Comparison of ENCODE assay signal across 18 cellular contexts in genomic region chr18:24026457-24026856, GRCh38. TPM values are rescaled to one million over a fixed set of nuclear protein-coding genes. Genes with fewer than 3 reads are reported as not detected.
A peak's percentile ranks its signal among the peaks of the same experiment; 100 is the strongest.
DNase-seq lines count a peak whose midpoint lies in the region; ATAC-seq and TF ChIP-seq lines count a peak whose summit lies in the region.
"Had no signal": no experiment of that assay in that cellular context is flagged by ENCODE, and none has a peak within 500 bp of the region (broad histone marks: within the 10 kb centered on the region; RNA-seq: fewer than 3 reads in every experiment).

No MANE protein-coding gene starts in this region.

- 76% methylated on average over 3 of the region's 3 CpGs for WGBS in mammary epithelial cell (ENCODE audit: low coverage, missing lambda C conversion rate)
- 89 to 90% methylated on average over 3 of the region's 3 CpGs for WGBS in testis, 2 donors
- WGBS in upper lobe of left lung, 2 donors: 81 to 87% methylated on average over 3 of the region's 3 CpGs

- no peak for TF ChIP-seq EP300 in upper lobe of left lung (IDR thresholded peaks at IDR 0.05)

- H3K9me3 ChIP-seq in CD4-positive, alpha-beta T cell (ENCODE audit: control insufficient read depth, low read length): no peaks in the 10 kb centered on the region
- H3K9me3 ChIP-seq in mammary epithelial cell (replicated peaks; ENCODE audit: insufficient read depth, low read length) (no peaks in the 10 kb centered on the region), testis (no peaks in the 10 kb centered on the region), upper lobe of left lung (no peaks in the 10 kb centered on the region)

- no peak overlapping the region for H3K27ac ChIP-seq in CD4-positive, alpha-beta T cell (ENCODE audit: low read depth, low read length)
- H3K27ac ChIP-seq in mammary epithelial cell (ENCODE audit: insufficient read depth, low read depth, low read length) (no peak overlapping the region), skin epidermis (peak overlapping the region in 20 of 21 experiments; percentile 50 to 90 (median 79)), testis (no peak overlapping the region), upper lobe of left lung (peak overlapping the region in 2 of 4 donors; percentile 27 to 44)

- H3K4me3 ChIP-seq in mammary epithelial cell (replicated peaks in 1 of 3; ENCODE audit: insufficient read depth in 1 of 3, low read depth in 2 of 3, low read length in 3 of 3) (no peak overlapping the region), skin epidermis (no peak overlapping the region), testis (no peak overlapping the region), upper lobe of left lung (no peak overlapping the region)

- POLR2A ChIA-PET in CD4-positive, alpha-beta T cell (lab: Charles Lee): interaction anchor here (2.0 to 2.3 kb wide), 2 partner anchors 11 to 16 kb away, joined by 5 read pairs; no protein-coding TSS in a partner anchor

- CTCF ChIA-PET in CD4-positive, alpha-beta T cell (lab: Charles Lee): no interaction called here
- CTCF ChIA-PET in mammary epithelial cell (lab: Charles Lee; ENCODE audit: low non-redundant PET): no interaction called here

- H3K4me1 Mint-ChIP-seq in CD4-positive, alpha-beta T cell (ENCODE audit: low read depth): peaks cover 94% of the 10 kb centered on the region

- H3K27ac Mint-ChIP-seq in CD4-positive, alpha-beta T cell: peak overlapping the region; percentile 57
- H3K27ac Mint-ChIP-seq: activated T-helper 2 cell treated with anti-CD3 and anti-CD28 coated beads, Interferon-gamma antibody, Interleukin-2, Interleukin-4, amounts not matched to agents 10 μg/mL and 5 μg/mL and 100 μg/mL, durations not matched to agents 14 hours and 24 hours and 36 hours had no signal

- TF ChIP-seq POLR2A in testis (IDR thresholded peaks at IDR 0.05) (no peak), upper lobe of left lung (IDR thresholded peaks at IDR 0.05) (no peak)

- H3K4me2 ChIP-seq in mammary epithelial cell (ENCODE audit: insufficient read depth, low read depth, low read length): peak overlapping the region; percentile 23

- intact Hi-C loops in CD4-positive, alpha-beta T cell (cut with DNase I, micrococcal nuclease): no loop called here
- intact Hi-C loops in mammary epithelial cell (cut with micrococcal nuclease): no loop called here
- intact Hi-C loops in testis (cut with DNase I; ENCODE audit: low total_unique reads): no loop called here

- no peaks in the 10 kb centered on the region for H3K9me3 Mint-ChIP-seq in CD4-positive, alpha-beta T cell
- H3K9me3 Mint-ChIP-seq: activated T-helper 2 cell treated with anti-CD3 and anti-CD28 coated beads, Interferon-gamma antibody, Interleukin-2, Interleukin-4, amounts not matched to agents 10 μg/mL and 5 μg/mL and 100 μg/mL, durations not matched to agents 14 hours and 24 hours and 36 hours; dendritic cell treated with granulocyte-macrophage colony-stimulating factor and Interleukin-4, amounts not matched to agents 40 ng/mL and 50 ng/mL, for 4 days; neural crest cell had no signal

- H3K36me3 Mint-ChIP-seq in CD4-positive, alpha-beta T cell (ENCODE audit: low read depth): peaks cover 72% of the 10 kb centered on the region

- H3K36me3 ChIP-seq in mammary epithelial cell (ENCODE audit: insufficient read depth, low read length) (peaks cover 5% of the 10 kb centered on the region), testis (ENCODE audit: low read depth, missing control alignments) (no peaks in the 10 kb centered on the region), upper lobe of left lung (no peaks in the 10 kb centered on the region)

- H3K9ac ChIP-seq in mammary epithelial cell (ENCODE audit: insufficient read depth, low read length): no peak overlapping the region

- H3K4me1 ChIP-seq in mammary epithelial cell (ENCODE audit: insufficient read depth, low read length) (peaks cover 33% of the 10 kb centered on the region), testis (peaks cover under 1% of the 10 kb centered on the region), upper lobe of left lung (peaks cover 10 to 35% (median 15%) of the 10 kb centered on the region in 4 donors)

- dilution Hi-C loops in mammary epithelial cell (cut with HindIII; ENCODE audit: low sequenced_read_pairs): no loop called here

- ATAC-seq in CD4-positive, alpha-beta T cell (ENCODE audit: poor library complexity): no peak
- no peak for ATAC-seq in HG03039 (IDR thresholded peaks at IDR 0.05; ENCODE audit: unreplicated experiment)
- ATAC-seq in upper lobe of left lung (ENCODE audit: low FRiP score in 2 of 2): no peak
- ATAC-seq: HCT116, HepG2 had no signal

- H3K27me3 ChIP-seq in CD4-positive, alpha-beta T cell (ENCODE audit: control insufficient read depth, insufficient read depth, low read length): no peaks in the 10 kb centered on the region
- H3K27me3 ChIP-seq in mammary epithelial cell (ENCODE audit: insufficient read depth, low read length): no peaks in the 10 kb centered on the region
- no peaks in the 10 kb centered on the region for H3K27me3 ChIP-seq in testis
- no peaks in the 10 kb centered on the region for H3K27me3 ChIP-seq in upper lobe of left lung

- DNase-seq in CD4-positive, alpha-beta T cell: no peak
- DNase-seq in HT-29 (ENCODE audit: low spot score) (peak; percentile 1), mammary epithelial cell (peak; percentile 32), testis (no peak), upper lobe of left lung (no peak)
- DNase-seq: activated CD4-positive, alpha-beta T cell treated with anti-CD3 and anti-CD28 coated beads, Interleukin-2, amount 50 U/mL, for 48 hours; DMS153; erythroblast; glutamatergic neuron; NCI-H2029 treated with DMSO at 0.1 percent for 48 hours; NCI-H748 treated with DMSO at 0.1 percent for 48 hours had no signal

- no peak for TF ChIP-seq CTCF in CD4-positive, alpha-beta T cell (IDR thresholded peaks at IDR 0.05)
- TF ChIP-seq CTCF in mammary epithelial cell (conservative IDR thresholded peaks at IDR 0.05 in 1 of 2, IDR thresholded peaks at IDR 0.05 in 1 of 2; ENCODE audit: extremely low read depth in 1 of 2, insufficient read depth in 1 of 2, low read depth in 1 of 2, low read length in 2 of 2) (no peak), testis (IDR thresholded peaks at IDR 0.05) (no peak), upper lobe of left lung (IDR thresholded peaks at IDR 0.05) (no peak)

- H3K4me3 Mint-ChIP-seq in CD4-positive, alpha-beta T cell: peak overlapping the region; percentile 28
- H3K4me3 Mint-ChIP-seq: neural crest cell had no signal

- no peaks in the 10 kb centered on the region for H4K20me1 ChIP-seq in mammary epithelial cell (ENCODE audit: insufficient read depth, low read length)

- H3K27me3 Mint-ChIP-seq in CD4-positive, alpha-beta T cell: no peaks in the 10 kb centered on the region
- H3K27me3 Mint-ChIP-seq: dendritic cell treated with granulocyte-macrophage colony-stimulating factor and Interleukin-4, amounts not matched to agents 40 ng/mL and 50 ng/mL, for 4 days had no signal

- BruUV-seq in mammary epithelial cell (replicated peaks; lab: Mats Ljungman, UMichigan): no TSS peak

- no peak overlapping the region for H2AFZ ChIP-seq in mammary epithelial cell (ENCODE audit: low read depth, low read length)

- H3K79me2 ChIP-seq in mammary epithelial cell (ENCODE audit: insufficient read depth, low read length): peaks cover 89% of the 10 kb centered on the region

- in situ Hi-C loops in mammary epithelial cell (cut with MboI; ENCODE audit: low sequenced_read_pairs in 2 of 2): no loop called here

RNA-seq across cellular contexts. Expression of gene TTC39C, which starts 11.9 kb away (rescaled TPM):
- 10 to 100 TPM; 82.6 to 91.8 TPM for total RNA-seq in CD4-positive, alpha-beta T cell
- total RNA-seq in HT-29 (2014; rRNA removed; shearing (Covaris generic)): 7.2 and 7.6 TPM in 2 replicates
- total RNA-seq in mammary epithelial cell (10 to 100 TPM; 12.0 to 31.0 TPM), testis (10 to 100 TPM; 57.7 to 68.3 TPM), upper lobe of left lung (10 to 100 TPM; 12.8 to 31.5 (median 19.5) TPM)
- polyA plus RNA-seq in mammary epithelial cell (16.4 TPM), testis (ENCODE audit: insufficient read depth, low read depth, low replicate concordance) (70.4 TPM)
- polyA minus RNA-seq in mammary epithelial cell: 44.2 TPM

Comparison
In these comparisons a context has a peak if more than half of its experiments do, and no peak if none do; other contexts are left out.
1. DNase-seq: peak in HT-29 (single experiment) and mammary epithelial cell (single experiment); none in CD4-positive, alpha-beta T cell (0 of 10), testis (single experiment) and upper lobe of left lung (0 of 2).
2. H3K27ac ChIP-seq: peak in skin epidermis (20 of 21); none in CD4-positive, alpha-beta T cell (single experiment), mammary epithelial cell (single experiment) and testis (0 of 2).